In genomic region chr1:97820470-97821188, GRCh38 we compare ENCODE assay signal across 8 cellular contexts.
DNase-seq lines count a peak whose midpoint lies in the region; ATAC-seq and TF ChIP-seq lines count a peak whose summit lies in the region.

No MANE protein-coding gene starts in this region.

- peak; percentile 56 for TF ChIP-seq CTCF in cardiac muscle cell (IDR thresholded peaks at IDR 0.05; ENCODE audit: low read depth, low read length)

- no peaks in the 10 kb centered on the region for H3K27me3 Mint-ChIP-seq in activated CD4-positive, alpha-beta memory T cell treated with anti-CD3 and anti-CD28 coated beads for 36 hours

- no peaks in the 10 kb centered on the region for H3K4me1 ChIP-seq in cardiac muscle cell (ENCODE audit: low read depth)

- POLR2A ChIA-PET in activated CD4-positive, alpha-beta memory T cell treated with anti-CD3 and anti-CD28 coated beads for 36 hours (lab: Charles Lee), result no interaction called here

- H3K9me3 ChIP-seq in cardiac muscle cell (ENCODE audit: low read depth) (no peaks in the 10 kb centered on the region), MG63 (no peaks in the 10 kb centered on the region)

- H3K36me3 ChIP-seq in cardiac muscle cell (no peaks in the 10 kb centered on the region), MG63 (no peaks in the 10 kb centered on the region)

- no peak overlapping the region for H3K4me3 ChIP-seq in cardiac muscle cell
- no peak overlapping the region for H3K4me3 ChIP-seq in MG63

- no peaks in the 10 kb centered on the region for H3K36me3 Mint-ChIP-seq in activated CD4-positive, alpha-beta memory T cell treated with anti-CD3 and anti-CD28 coated beads for 36 hours

- H3K4me1 Mint-ChIP-seq in activated CD4-positive, alpha-beta memory T cell treated with anti-CD3 and anti-CD28 coated beads for 36 hours (ENCODE audit: low read depth), result no peaks in the 10 kb centered on the region

- H3K4me3 Mint-ChIP-seq in activated CD4-positive, alpha-beta memory T cell treated with anti-CD3 and anti-CD28 coated beads for 36 hours, result no peak overlapping the region

- CTCF ChIA-PET in activated CD4-positive, alpha-beta memory T cell treated with anti-CD3 and anti-CD28 coated beads for 36 hours (lab: Charles Lee), result interaction anchor here (0.7 to 1.5 kb wide), 6 partner anchors 32 to 856 kb away, joined by 3 to 4 read pairs (median 4); no protein-coding TSS in a partner anchor

- intact Hi-C loops in left cardiac atrium (cut with DNase I), result no loop called here
- intact Hi-C loops in activated CD4-positive, alpha-beta memory T cell treated with anti-CD3 and anti-CD28 coated beads for 36 hours (cut with micrococcal nuclease), result loop anchor here (1.0 to 2.0 kb wide), 3 partner anchors 151 to 854 kb away; no protein-coding TSS in a partner anchor

- H3K27ac ChIP-seq in cardiac muscle cell, result no peak overlapping the region

- H3K27ac Mint-ChIP-seq in activated CD4-positive, alpha-beta memory T cell treated with anti-CD3 and anti-CD28 coated beads for 36 hours, result no peak overlapping the region

- DNase-seq in cardiac muscle cell (ENCODE audit: low read depth in 1 of 2, low spot score in 1 of 2), result peak; percentile 33 to 63
- no peak for DNase-seq in left cardiac atrium
- DNase-seq in OCI-M1 (lab: John Stamatoyannopoulos, UW), result peak; percentile 69
- peak; percentile 13 for DNase-seq in fibroblast of the conjunctiva (ENCODE audit: low read depth)
- peak; percentile 61 for DNase-seq in superior temporal gyrus (ENCODE audit: extremely low spot score)
- DNase-seq in MG63, result no peak
- DNase-seq in activated CD4-positive, alpha-beta memory T cell treated with anti-CD3 and anti-CD28 coated beads for 36 hours, result no peak

- no peaks in the 10 kb centered on the region for H3K9me3 Mint-ChIP-seq in activated CD4-positive, alpha-beta memory T cell treated with anti-CD3 and anti-CD28 coated beads for 36 hours

- H3K27me3 ChIP-seq in cardiac muscle cell (no peaks in the 10 kb centered on the region), MG63 (no peaks in the 10 kb centered on the region)

- ATAC-seq in left cardiac atrium, result no peak
- peak; percentile 81 for ATAC-seq in HG02981 (IDR thresholded peaks at IDR 0.05; ENCODE audit: unreplicated experiment)

Comparison
In these comparisons a context has a peak if more than half of its experiments do, and no peak if none do; other contexts are left out.
1. DNase-seq: peak in cardiac muscle cell (2 of 2), OCI-M1 (single experiment), fibroblast of the conjunctiva (single experiment) and superior temporal gyrus (single experiment); none in left cardiac atrium (single experiment), MG63 (single experiment) and activated CD4-positive, alpha-beta memory T cell treated with anti-CD3 and anti-CD28 coated beads for 36 hours (single experiment).